Comparison of ENCODE assay signal across 8 cellular contexts in the genomic region with DNA sequence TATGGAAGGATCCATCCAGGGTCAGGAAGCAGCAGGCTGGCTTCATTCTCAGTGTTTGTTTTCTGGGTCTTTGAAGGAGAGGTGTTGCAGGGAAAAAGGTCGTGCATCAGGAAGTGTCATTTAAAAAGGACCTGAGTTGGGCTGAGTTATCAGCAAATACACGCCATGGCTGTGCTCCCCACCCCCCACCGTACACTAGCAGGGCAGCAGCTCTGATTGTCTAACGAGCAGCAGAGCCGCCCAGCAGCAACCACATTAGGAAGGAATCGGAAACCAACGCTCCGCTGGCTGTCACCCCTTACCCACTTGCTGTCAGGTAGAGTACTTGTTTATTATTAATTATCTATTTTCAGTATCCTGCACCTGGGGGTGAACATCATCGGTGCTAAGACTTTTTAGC.
DNase-seq lines count a peak whose midpoint lies in the region; ATAC-seq and TF ChIP-seq lines count a peak whose summit lies in the region.

No MANE protein-coding gene starts in this region.

- intact Hi-C loops in heart left ventricle (cut with DNase I) (loop anchor here in 8 of 10 donors (2.0 to 10.0 kb wide), 8 partner anchors 26 to 494 kb away; a partner anchor contains a TSS), Right ventricle myocardium superior (cut with DNase I) (no loop called here), OCI-LY7 (cut with micrococcal nuclease; ENCODE audit: unreplicated experiment) (loop anchor here (5.0 to 10.0 kb wide), 3 partner anchors 48 to 509 kb away; no protein-coding TSS in a partner anchor), sciatic nerve (cut with DNase I) (no loop called here)

- peak in 2 of 4 donors; percentile 29 to 44 for ATAC-seq in heart left ventricle
- ATAC-seq in Right ventricle myocardium superior (ENCODE audit: poor library complexity): no peak
- ATAC-seq in foreskin keratinocyte: no peak
- ATAC-seq in thoracic aorta (ENCODE audit: insufficient number of reproducible peaks, low FRiP score, low read depth): no peak
- no peak for ATAC-seq in GM21526 (IDR thresholded peaks at IDR 0.05; ENCODE audit: low FRiP score, unreplicated experiment)
- no peak for ATAC-seq in sciatic nerve

- H3K79me2 ChIP-seq in OCI-LY7 (ENCODE audit: insufficient read depth, low read depth, low read length): no peaks in the 10 kb centered on the region

- H3K4me1 ChIP-seq in heart left ventricle (peaks cover 7 to 67% (median 50%) of the 10 kb centered on the region in 12 donors), OCI-LY7 (ENCODE audit: insufficient read depth, low read length, poor library complexity, severe bottlenecking) (peaks cover 31% of the 10 kb centered on the region), foreskin keratinocyte (peaks cover 49% of the 10 kb centered on the region), thoracic aorta (ENCODE audit: control insufficient read depth in 1 of 2, low read depth in 2 of 2) (peaks cover 28 to 40% of the 10 kb centered on the region in 2 donors)

- H3K36me3 ChIP-seq in heart left ventricle: no peaks in the 10 kb centered on the region
- no peaks in the 10 kb centered on the region for H3K36me3 ChIP-seq in OCI-LY7 (ENCODE audit: insufficient read depth, low read length)
- no peaks in the 10 kb centered on the region for H3K36me3 ChIP-seq in thoracic aorta

- H3K27me3 ChIP-seq in heart left ventricle (peaks cover 0 to 4% (median 0%) of the 10 kb centered on the region in 9 donors), foreskin keratinocyte (no peaks in the 10 kb centered on the region), thoracic aorta (replicated peaks; ENCODE audit: insufficient read depth) (no peaks in the 10 kb centered on the region)

- no peaks in the 10 kb centered on the region for H3K9me3 ChIP-seq in heart left ventricle
- no peaks in the 10 kb centered on the region for H3K9me3 ChIP-seq in OCI-LY7 (ENCODE audit: low read length)
- no peaks in the 10 kb centered on the region for H3K9me3 ChIP-seq in thoracic aorta

- TF ChIP-seq POLR2A in heart left ventricle (IDR thresholded peaks at IDR 0.05): no peak

- H2AFZ ChIP-seq in OCI-LY7 (ENCODE audit: low read length): peak overlapping the region; percentile 42

- no peaks in the 10 kb centered on the region for H4K20me1 ChIP-seq in OCI-LY7 (ENCODE audit: insufficient read depth, low read length)

- H3K4me2 ChIP-seq in OCI-LY7 (ENCODE audit: low read length): peak overlapping the region; percentile 37

- TF ChIP-seq CTCF in heart left ventricle (IDR thresholded peaks at IDR 0.05): no peak
- TF ChIP-seq CTCF in OCI-LY7 (conservative IDR thresholded peaks at IDR 0.05; ENCODE audit: low read length): no peak
- TF ChIP-seq CTCF in foreskin keratinocyte (conservative IDR thresholded peaks at IDR 0.05): no peak
- no peak for TF ChIP-seq CTCF in thoracic aorta (IDR thresholded peaks at IDR 0.05)

- 15 to 25% (median 16%) methylated on average over 2 to 9 of the region's 9 CpGs for WGBS in heart left ventricle, 4 donors

- H3K9me2 ChIP-seq in OCI-LY7 (ENCODE audit: insufficient read depth, low read length): no peaks in the 10 kb centered on the region

- POLR2A ChIA-PET in OCI-LY7 (lab: Charles Lee): interaction anchor here (0.5 to 0.8 kb wide), 3 partner anchors 8 to 168 kb away, joined by 3 to 4 read pairs (median 4); no protein-coding TSS in a partner anchor

- BruUV-seq in OCI-LY7 (replicated peaks; lab: Mats Ljungman, UMichigan): no TSS peak

- peak in 4 of 5 donors; percentile 34 to 65 (median 44) for DNase-seq in heart left ventricle
- DNase-seq in Right ventricle myocardium superior: no peak
- DNase-seq in OCI-LY7 (ENCODE audit: low spot score): peak; percentile 13
- no peak for DNase-seq in foreskin keratinocyte
- DNase-seq in thoracic aorta (ENCODE audit: low spot score): no peak
- DNase-seq in sciatic nerve (ENCODE audit: low spot score): no peak
- DNase-seq in activated effector memory CD4-positive, alpha-beta T cell treated with Interleukin-2 at 50 U/mL for 16 hours: no peak

- H3K27ac ChIP-seq in heart left ventricle (peak overlapping the region; percentile 39 to 83 (median 75)), OCI-LY7 (ENCODE audit: low read depth, low read length, poor library complexity, severe bottlenecking) (no peak overlapping the region), foreskin keratinocyte (peak overlapping the region; percentile 91), thoracic aorta (no peak overlapping the region)

- H3K4me3 ChIP-seq in heart left ventricle (peak overlapping the region in 11 of 12 donors; percentile 22 to 56 (median 49)), OCI-LY7 (ENCODE audit: low read depth, low read length, poor library complexity, severe bottlenecking) (no peak overlapping the region), thoracic aorta (peak overlapping the region; percentile 0)

- CTCF ChIA-PET in OCI-LY7 (lab: Charles Lee; ENCODE audit: unreplicated experiment): interaction anchor here (1.1 to 2.2 kb wide), 3 partner anchors 20 to 164 kb away, joined by 3 to 8 read pairs (median 6); a partner anchor contains a TSS

Comparison
In these comparisons a context has a peak if more than half of its experiments do, and no peak if none do; other contexts are left out.
1. DNase-seq: peak in heart left ventricle (4 of 5) and OCI-LY7 (single experiment); none in Right ventricle myocardium superior (single experiment), foreskin keratinocyte (0 of 2), thoracic aorta (single experiment), sciatic nerve (single experiment) and activated effector memory CD4-positive, alpha-beta T cell treated with Interleukin-2 at 50 U/mL for 16 hours (single experiment).
2. intact Hi-C loops: an anchor here in heart left ventricle (2.0 to 10.0 kb wide) and OCI-LY7 (5.0 to 10.0 kb wide); none called in Right ventricle myocardium superior and sciatic nerve.
3. H3K27ac ChIP-seq: peak in heart left ventricle (12 of 12) and foreskin keratinocyte (single experiment); none in OCI-LY7 (single experiment) and thoracic aorta (0 of 2).